Comparison of ENCODE assay signal across 11 cellular contexts in the genomic region with DNA sequence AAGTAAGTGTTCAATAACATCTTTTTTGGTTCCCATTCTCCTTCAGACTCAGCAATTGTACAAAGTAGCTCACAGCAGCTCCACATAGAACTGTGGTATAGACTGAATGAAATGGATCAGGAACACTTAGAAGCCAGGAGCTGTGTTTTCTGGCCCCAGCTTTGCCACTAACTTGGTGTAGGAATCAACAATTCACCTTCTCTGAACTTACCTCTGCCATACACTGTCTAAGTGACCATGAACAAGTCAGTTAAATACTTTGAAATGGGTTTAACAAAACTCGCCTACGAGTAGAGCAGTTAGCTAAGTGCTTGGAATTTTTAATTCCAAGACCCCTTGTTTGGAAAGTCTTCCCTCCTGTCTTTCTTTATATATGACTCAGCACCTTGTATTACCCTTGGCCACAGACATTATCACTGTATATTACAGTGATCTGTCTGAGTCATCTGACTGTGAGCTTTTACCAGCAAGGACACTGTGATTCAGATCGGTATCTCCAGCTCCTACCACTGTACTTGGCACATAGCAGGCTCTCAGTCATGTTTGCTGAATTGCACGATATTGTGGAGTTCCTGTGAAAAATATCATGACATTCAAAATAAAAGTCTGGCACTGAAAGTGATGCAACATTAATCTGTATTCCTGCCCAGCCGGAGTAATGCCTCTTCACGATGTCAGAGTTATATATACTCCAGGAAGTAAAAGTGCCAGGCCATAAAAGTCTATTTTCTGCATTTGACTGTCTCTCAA.
DNase-seq lines count a peak whose midpoint lies in the region; ATAC-seq and TF ChIP-seq lines count a peak whose summit lies in the region.
"Had no signal": no experiment of that assay in that cellular context is flagged by ENCODE, and none has a peak within 500 bp of the region (broad histone marks: within the 10 kb centered on the region; RNA-seq: fewer than 3 reads in every experiment).

No MANE protein-coding gene starts in this region.

- DNase-seq in BJ (ENCODE audit: low read depth) (peak; percentile 54), LoVo (ENCODE audit: low spot score) (peak; percentile 70), astrocyte of the cerebellum (ENCODE audit: low read depth) (peak; percentile 56), lung microvascular endothelial cell (ENCODE audit: low read depth in 2 of 2) (peak; percentile 32 to 84), ecto neural progenitor cell (ENCODE audit: low spot score) (no peak), NCI-H2029 treated with DMSO at 0.1 percent for 48 hours (lab: John Stamatoyannopoulos, UW) (no peak), NCI-H524 treated with DMSO at 0.1 percent for 48 hours (lab: John Stamatoyannopoulos, UW) (no peak)
- DNase-seq: activated T-cell treated with anti-CD3 and anti-CD28 coated beads, Interleukin-2, amount 50 U/mL, for 72 hours; natural killer cell; NCI-H1092 treated with DMSO at 0.1 percent for 48 hours had no signal

- in situ Hi-C loops in astrocyte of the cerebellum (cut with HindIII; ENCODE audit: low sequenced_read_pairs), result no loop called here

- H3K4me3 ChIP-seq in BJ (ENCODE audit: low read depth, low read length) (no peak overlapping the region), astrocyte of the cerebellum (ENCODE audit: low read depth, low read length) (no peak overlapping the region)

- no peak for ATAC-seq in GM21717 (IDR thresholded peaks at IDR 0.05; ENCODE audit: unreplicated experiment)
- ATAC-seq: activated T-cell treated with anti-CD3 and anti-CD28 coated beads, Interleukin-2, amount 50 U/mL, for 72 hours; natural killer cell had no signal

- H3K27me3 ChIP-seq in BJ (ENCODE audit: control insufficient read depth, insufficient read depth, low read length), result no peaks in the 10 kb centered on the region; the same call in 1 of the 2 replicates

- no peak for TF ChIP-seq CTCF in BJ (IDR thresholded peaks at IDR 0.05; ENCODE audit: insufficient read depth, low read depth, low read length)
- no peak for TF ChIP-seq CTCF in astrocyte of the cerebellum (IDR thresholded peaks at IDR 0.05; ENCODE audit: low read depth, low read length, missing control alignments)

- no peaks in the 10 kb centered on the region for H3K36me3 ChIP-seq in BJ (ENCODE audit: control insufficient read depth, insufficient read depth, low read length)

- CTCF ChIA-PET in BJ (lab: Yijun Ruan, JAX), result interaction anchor here (1.2 kb wide), 1 partner anchor 16 kb away, joined by 3 read pairs; no protein-coding TSS in a partner anchor

- POLR2A ChIA-PET in BJ (lab: Charles Lee), result no interaction called here

Comparison
In these comparisons a context has a peak if more than half of its experiments do, and no peak if none do; other contexts are left out.
1. DNase-seq: peak in BJ (single experiment), LoVo (single experiment), astrocyte of the cerebellum (single experiment) and lung microvascular endothelial cell (2 of 2); none in ecto neural progenitor cell (single experiment), NCI-H2029 treated with DMSO at 0.1 percent for 48 hours (single experiment) and NCI-H524 treated with DMSO at 0.1 percent for 48 hours (single experiment).